Comparison of ENCODE assay signal across 34 cellular contexts in genomic region chr4:114595207-114595606, GRCh38. TPM values are rescaled to one million over a fixed set of nuclear protein-coding genes. Genes with fewer than 3 reads are reported as not detected.
"Had no signal": no experiment of that assay in that cellular context is flagged by ENCODE, and none has a peak within 500 bp of the region (broad histone marks: within the 10 kb centered on the region; RNA-seq: fewer than 3 reads in every experiment).

No MANE protein-coding gene starts in this region.

- H3K9me3 ChIP-seq: SJCRH30 had no signal

- H3K27me3 ChIP-seq: SJCRH30 had no signal

- H3K4me1 ChIP-seq: SJCRH30 had no signal

- H3K36me3 ChIP-seq: brain microvascular endothelial cell, cardiac muscle cell, SJCRH30 had no signal

- DNase-seq: activated B cell treated with CpG ODN at 0.5 μM for 24 hours; activated CD4-positive, alpha-beta memory T cell treated with anti-CD3 and anti-CD28 coated beads for 36 hours; activated CD4-positive, alpha-beta T cell treated with anti-CD3 and anti-CD28 coated beads for 4 hours; activated CD4-positive, alpha-beta T cell treated with anti-CD3 and anti-CD28 coated beads, Interleukin-2, amount 50 U/mL, for 1 hour; activated CD4-positive, CD25-positive, alpha-beta regulatory T cell treated with anti-CD3 and anti-CD28 coated beads, Interleukin-2, amount 50 U/mL, for 72 hours; activated CD8-positive, alpha-beta memory T cell treated with anti-CD3 and anti-CD28 coated beads for 24 hours; activated CD8-positive, alpha-beta memory T cell treated with anti-CD3 and anti-CD28 coated beads, Interleukin-2, amount 10 ng/mL, durations not matched to agents 7 days and 5 days; activated CD8-positive, alpha-beta memory T cell treated with anti-CD3 and anti-CD28 coated beads, Interleukin-2, amount 50 U/mL, for 48 hours; activated effector memory CD4-positive, alpha-beta T cell treated with Interleukin-2 at 50 U/mL for 16 hours; activated naive CD4-positive, alpha-beta T cell treated with anti-CD3 and anti-CD28 coated beads, Interleukin-2, amount 50 U/mL, for 16 hours; activated naive CD8-positive, alpha-beta T cell treated with anti-CD3 and anti-CD28 coated beads for 36 hours; activated T-cell treated with anti-CD3 and anti-CD28 coated beads, Interleukin-2, amount 50 U/mL, for 48 hours; amniotic stem cell; aorta; brain microvascular endothelial cell; NCI-H1092 treated with DMSO at 0.1 percent for 48 hours; NCI-H1417; NCI-H146; NCI-H187; NCI-H2029 treated with DMSO at 0.1 percent for 48 hours; NCI-H2107; NCI-H2171; NCI-H510A; NCI-H526; NCI-H748 treated with DMSO at 0.1 percent for 48 hours; OCI-M1; SHP77; SJCRH30; T1000 had no signal

- H3K4me2 ChIP-seq: KMS-11 had no signal

- H3K4me3 ChIP-seq: cardiac muscle cell, SJCRH30, SK-N-MC had no signal

- H3K9ac ChIP-seq: KMS-11 had no signal

- ATAC-seq: activated CD8-positive, alpha-beta memory T cell treated with anti-CD3 and anti-CD28 coated beads, Interleukin-2, amount 10 ng/mL, durations not matched to agents 7 days and 5 days had no signal

- H3K27ac ChIP-seq: brain microvascular endothelial cell, cardiac muscle cell, KMS-11, SJCRH30, SK-N-MC had no signal

RNA-seq across cellular contexts. Expression of gene UGT8, which starts 3.4 kb away (rescaled TPM):
- total RNA-seq: chondrocyte; T-helper 1 cell treated with Interleukin-12 subunit alpha and Interleukin-12 subunit beta and Interleukin-4 antibody, amounts not matched to agents 30 ng/mL and 1 ng/mL, for 36 hours had no signal
